ENCODE assay signal across 27 cellular contexts in genomic region chr2:54716375-54716774, GRCh38. TPM values are rescaled to one million over a fixed set of nuclear protein-coding genes. Genes with fewer than 3 reads are reported as not detected.
"Had no signal": no experiment of that assay in that cellular context is flagged by ENCODE, and none has a peak within 500 bp of the region (broad histone marks: within the 10 kb centered on the region; RNA-seq: fewer than 3 reads in every experiment).

No MANE protein-coding gene starts in this region.

- H3K4me1 Mint-ChIP-seq: activated CD4-positive, alpha-beta T cell treated with anti-CD3 and anti-CD28 coated beads, Interleukin-2, amount 10 ng/mL, durations not matched to agents 7 days and 5 days; brain had no signal

- H3K9me3 Mint-ChIP-seq: activated CD4-positive, alpha-beta memory T cell treated with anti-CD3 and anti-CD28 coated beads for 36 hours; activated CD4-positive, alpha-beta T cell treated with anti-CD3 and anti-CD28 coated beads, Interleukin-2, amount 10 ng/mL, durations not matched to agents 7 days and 5 days; activated naive CD4-positive, alpha-beta T cell treated with anti-CD3 and anti-CD28 coated beads, Interleukin-2, amount 50 U/mL, for 72 hours; activated naive CD8-positive, alpha-beta T cell treated with anti-CD3 and anti-CD28 coated beads, Interleukin-2, amount 50 U/mL, for 24 hours; activated T-cell treated with anti-CD3 and anti-CD28 coated beads, Interleukin-2, amount 50 U/mL, for 4 hours; IgD-negative memory B cell had no signal

- H3K9me3 ChIP-seq: ascending aorta had no signal

- H3K4me3 ChIP-seq: ascending aorta, SJSA1 had no signal

- ATAC-seq: activated naive CD4-positive, alpha-beta T cell treated with anti-CD3 and anti-CD28 coated beads, Interleukin-2, amount 50 U/mL, for 72 hours; activated naive CD8-positive, alpha-beta T cell treated with anti-CD3 and anti-CD28 coated beads, Interleukin-2, amount 50 U/mL, for 24 hours; activated T-cell treated with anti-CD3 and anti-CD28 coated beads, Interleukin-2, amount 50 U/mL, for 4 hours; Panc1; T-helper 17 cell had no signal

- H3K4me1 ChIP-seq: ascending aorta, SJSA1 had no signal

- H3K27ac Mint-ChIP-seq: activated CD4-positive, alpha-beta memory T cell treated with anti-CD3 and anti-CD28 coated beads for 36 hours; activated CD4-positive, alpha-beta T cell treated with anti-CD3 and anti-CD28 coated beads, Interleukin-2, amount 10 ng/mL, durations not matched to agents 7 days and 5 days; activated naive CD4-positive, alpha-beta T cell treated with anti-CD3 and anti-CD28 coated beads, Interleukin-2, amount 50 U/mL, for 72 hours; activated naive CD8-positive, alpha-beta T cell treated with anti-CD3 and anti-CD28 coated beads, Interleukin-2, amount 50 U/mL, for 24 hours; IgD-negative memory B cell; T-helper 17 cell had no signal

- H3K27me3 ChIP-seq: ascending aorta, SJSA1 had no signal

- DNase-seq: activated CD4-positive, alpha-beta memory T cell treated with anti-CD3 and anti-CD28 coated beads for 36 hours; activated CD4-positive, alpha-beta T cell treated with anti-CD3 and anti-CD28 coated beads, Interleukin-2, amount 10 ng/mL, durations not matched to agents 7 days and 5 days; activated CD4-positive, CD25-positive, alpha-beta regulatory T cell; activated CD8-positive, alpha-beta memory T cell treated with anti-CD3 and anti-CD28 coated beads for 24 hours; activated effector memory CD4-positive, alpha-beta T cell treated with anti-CD3 and anti-CD28 coated beads, Interleukin-2, amount 50 U/mL, for 16 hours; activated naive CD4-positive, alpha-beta T cell treated with Interleukin-2 at 50 U/mL for 16 hours; activated naive CD8-positive, alpha-beta T cell treated with anti-CD3 and anti-CD28 coated beads, Interleukin-2, amount 50 U/mL, for 24 hours; activated T-cell treated with anti-CD3 and anti-CD28 coated beads, Interleukin-2, amount 50 U/mL, for 4 hours; amniotic stem cell; cerebellar nuclear complex; KG1; NCI-H1048; NCI-H146; NCI-H1930; NCI-H510A treated with DMSO at 0.1 percent for 48 hours; NCI-H69; NK-92 treated with Interleukin-12 subunit alpha and Interleukin-12 subunit beta, amount 100 ng/mL, for 24 hours; RPMI8226; SHP77; T-helper 17 cell; T-helper 9 cell had no signal

- H3K27ac ChIP-seq: ascending aorta, SJSA1 had no signal

- H3K36me3 Mint-ChIP-seq: activated CD4-positive, alpha-beta memory T cell treated with anti-CD3 and anti-CD28 coated beads for 36 hours; activated naive CD4-positive, alpha-beta T cell treated with anti-CD3 and anti-CD28 coated beads, Interleukin-2, amount 50 U/mL, for 72 hours; brain; IgD-negative memory B cell had no signal

- H3K4me3 Mint-ChIP-seq: activated CD4-positive, alpha-beta memory T cell treated with anti-CD3 and anti-CD28 coated beads for 36 hours; activated CD4-positive, alpha-beta T cell treated with anti-CD3 and anti-CD28 coated beads, Interleukin-2, amount 10 ng/mL, durations not matched to agents 7 days and 5 days; activated naive CD8-positive, alpha-beta T cell treated with anti-CD3 and anti-CD28 coated beads, Interleukin-2, amount 50 U/mL, for 24 hours; activated T-cell treated with anti-CD3 and anti-CD28 coated beads, Interleukin-2, amount 50 U/mL, for 4 hours; brain; IgD-negative memory B cell; T-helper 17 cell had no signal

- H3K36me3 ChIP-seq: ascending aorta, SJSA1 had no signal

RNA-seq across cellular contexts. Expression of gene EML6, which starts 7.1 kb away (rescaled TPM):
- total RNA-seq: ascending aorta had no signal
